Comparison of ENCODE assay signal across 1 cellular context in the genomic region with DNA sequence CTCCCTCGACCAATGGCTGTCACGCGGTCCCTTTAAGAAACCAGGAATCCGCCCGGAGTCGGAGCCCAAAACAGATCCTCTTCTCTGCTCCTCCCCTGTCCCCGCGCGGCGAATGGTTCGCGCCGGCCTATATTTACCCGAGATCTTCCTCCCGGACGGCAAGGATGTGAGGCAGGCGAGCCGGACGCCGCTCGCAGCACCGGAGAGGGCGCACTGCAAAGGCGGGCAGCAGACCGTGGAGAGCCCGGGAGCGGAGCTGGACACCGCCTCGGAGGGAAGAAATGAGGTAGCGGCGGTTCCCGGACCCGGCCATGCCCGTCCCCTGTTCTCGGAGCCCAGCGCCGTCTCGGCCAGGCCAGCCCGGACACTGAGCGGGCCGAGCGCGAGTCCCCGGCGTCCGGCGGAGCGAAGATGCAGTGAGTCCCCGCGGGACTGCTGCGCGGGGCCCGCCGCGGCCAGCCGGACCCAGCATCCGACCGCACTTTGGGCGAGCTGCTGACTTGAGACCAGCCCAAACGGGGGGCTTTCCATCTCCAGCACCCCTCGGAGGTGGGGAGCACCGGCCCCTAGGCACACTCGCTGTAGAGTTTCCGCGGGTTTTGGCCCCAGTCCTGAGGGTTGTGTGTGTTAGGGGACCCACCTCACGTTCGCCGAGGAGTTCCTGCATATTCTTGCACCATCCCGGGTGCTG.
TF ChIP-seq lines count a peak whose summit lies in the region.

A gene with protein sequence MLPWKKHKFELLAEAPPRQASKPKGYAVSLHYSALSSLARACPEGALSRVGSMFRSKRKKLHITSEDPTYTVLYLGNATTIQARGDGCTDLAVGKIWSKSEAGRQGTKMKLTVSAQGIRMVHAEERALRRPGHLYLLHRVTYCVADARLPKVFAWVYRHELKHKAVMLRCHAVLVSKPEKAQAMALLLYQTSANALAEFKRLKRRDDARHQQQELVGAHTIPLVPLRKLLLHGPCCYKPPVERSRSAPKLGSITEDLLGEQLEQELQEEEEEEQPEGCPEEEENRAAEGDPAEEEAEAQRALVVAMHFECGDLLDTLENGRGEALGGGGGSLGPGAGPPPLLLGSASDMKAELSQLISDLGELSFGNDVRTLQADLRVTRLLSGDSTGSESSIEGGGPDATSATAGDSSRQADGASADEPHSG (plus strand): TSS at position 161 of the 691 bp plus-strand sequence. CDS start 944 bp downstream, outside the sequence.

TF ChIP-seq in WTC11, 78 proteins besides CTCF, POLR2A, EP300 and RAD21 (continued from another document):
- TF ChIP-seq HMGXB4 (CRISPR knock-in tag; IDR thresholded peaks at IDR 0.05) (peak; percentile 94), FOXP1 (CRISPR knock-in tag; IDR thresholded peaks at IDR 0.05; ENCODE audit: borderline replicate concordance) (peak; percentile 76), PRDM15 (CRISPR knock-in tag; IDR thresholded peaks at IDR 0.05) (peak; percentile 69)
- TF ChIP-seq, protein P1, sequence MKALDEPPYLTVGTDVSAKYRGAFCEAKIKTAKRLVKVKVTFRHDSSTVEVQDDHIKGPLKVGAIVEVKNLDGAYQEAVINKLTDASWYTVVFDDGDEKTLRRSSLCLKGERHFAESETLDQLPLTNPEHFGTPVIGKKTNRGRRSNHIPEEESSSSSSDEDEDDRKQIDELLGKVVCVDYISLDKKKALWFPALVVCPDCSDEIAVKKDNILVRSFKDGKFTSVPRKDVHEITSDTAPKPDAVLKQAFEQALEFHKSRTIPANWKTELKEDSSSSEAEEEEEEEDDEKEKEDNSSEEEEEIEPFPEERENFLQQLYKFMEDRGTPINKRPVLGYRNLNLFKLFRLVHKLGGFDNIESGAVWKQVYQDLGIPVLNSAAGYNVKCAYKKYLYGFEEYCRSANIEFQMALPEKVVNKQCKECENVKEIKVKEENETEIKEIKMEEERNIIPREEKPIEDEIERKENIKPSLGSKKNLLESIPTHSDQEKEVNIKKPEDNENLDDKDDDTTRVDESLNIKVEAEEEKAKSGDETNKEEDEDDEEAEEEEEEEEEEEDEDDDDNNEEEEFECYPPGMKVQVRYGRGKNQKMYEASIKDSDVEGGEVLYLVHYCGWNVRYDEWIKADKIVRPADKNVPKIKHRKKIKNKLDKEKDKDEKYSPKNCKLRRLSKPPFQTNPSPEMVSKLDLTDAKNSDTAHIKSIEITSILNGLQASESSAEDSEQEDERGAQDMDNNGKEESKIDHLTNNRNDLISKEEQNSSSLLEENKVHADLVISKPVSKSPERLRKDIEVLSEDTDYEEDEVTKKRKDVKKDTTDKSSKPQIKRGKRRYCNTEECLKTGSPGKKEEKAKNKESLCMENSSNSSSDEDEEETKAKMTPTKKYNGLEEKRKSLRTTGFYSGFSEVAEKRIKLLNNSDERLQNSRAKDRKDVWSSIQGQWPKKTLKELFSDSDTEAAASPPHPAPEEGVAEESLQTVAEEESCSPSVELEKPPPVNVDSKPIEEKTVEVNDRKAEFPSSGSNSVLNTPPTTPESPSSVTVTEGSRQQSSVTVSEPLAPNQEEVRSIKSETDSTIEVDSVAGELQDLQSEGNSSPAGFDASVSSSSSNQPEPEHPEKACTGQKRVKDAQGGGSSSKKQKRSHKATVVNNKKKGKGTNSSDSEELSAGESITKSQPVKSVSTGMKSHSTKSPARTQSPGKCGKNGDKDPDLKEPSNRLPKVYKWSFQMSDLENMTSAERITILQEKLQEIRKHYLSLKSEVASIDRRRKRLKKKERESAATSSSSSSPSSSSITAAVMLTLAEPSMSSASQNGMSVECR (CRISPR knock-in tag; IDR thresholded peaks at IDR 0.05; ENCODE audit: borderline replicate concordance) = peak; percentile 77; the same call in 1 of the 2 replicates
- TF ChIP-seq, protein P2, sequence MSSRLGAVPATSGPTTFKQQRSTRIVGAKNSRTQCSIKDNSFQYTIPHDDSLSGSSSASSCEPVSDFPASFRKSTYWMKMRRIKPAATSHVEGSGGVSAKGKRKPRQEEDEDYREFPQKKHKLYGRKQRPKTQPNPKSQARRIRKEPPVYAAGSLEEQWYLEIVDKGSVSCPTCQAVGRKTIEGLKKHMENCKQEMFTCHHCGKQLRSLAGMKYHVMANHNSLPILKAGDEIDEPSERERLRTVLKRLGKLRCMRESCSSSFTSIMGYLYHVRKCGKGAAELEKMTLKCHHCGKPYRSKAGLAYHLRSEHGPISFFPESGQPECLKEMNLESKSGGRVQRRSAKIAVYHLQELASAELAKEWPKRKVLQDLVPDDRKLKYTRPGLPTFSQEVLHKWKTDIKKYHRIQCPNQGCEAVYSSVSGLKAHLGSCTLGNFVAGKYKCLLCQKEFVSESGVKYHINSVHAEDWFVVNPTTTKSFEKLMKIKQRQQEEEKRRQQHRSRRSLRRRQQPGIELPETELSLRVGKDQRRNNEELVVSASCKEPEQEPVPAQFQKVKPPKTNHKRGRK (CRISPR knock-in tag; IDR thresholded peaks at IDR 0.05; ENCODE audit: borderline replicate concordance) = no peak
